13 cellular contexts compared by ENCODE assay signal in the genomic region with DNA sequence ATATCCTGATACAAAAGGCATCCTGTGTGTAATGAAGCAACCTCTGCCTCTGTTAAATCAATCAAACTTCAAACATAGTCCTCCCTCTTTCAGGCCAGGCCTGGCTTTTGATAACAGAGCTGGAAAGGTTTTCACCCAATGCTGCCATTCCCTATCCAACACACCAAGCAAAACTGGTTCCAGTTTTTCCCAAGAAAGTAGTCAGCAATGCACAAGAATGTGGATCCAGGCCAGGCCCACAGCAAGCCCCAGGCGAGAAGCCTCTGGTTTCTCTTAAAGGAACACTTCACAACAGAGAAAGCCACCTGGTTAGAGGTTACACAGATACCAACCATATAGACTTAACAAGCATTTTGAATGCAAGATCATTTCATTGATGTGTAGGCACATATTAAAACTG. TPM values are rescaled to one million over a fixed set of nuclear protein-coding genes. Genes with fewer than 3 reads are reported as not detected.
DNase-seq lines count a peak whose midpoint lies in the region; ATAC-seq and TF ChIP-seq lines count a peak whose summit lies in the region.
"Had no signal": no experiment of that assay in that cellular context is flagged by ENCODE, and none has a peak within 500 bp of the region (broad histone marks: within the 10 kb centered on the region; RNA-seq: fewer than 3 reads in every experiment).

No MANE protein-coding gene starts in this region.

- no peaks in the 10 kb centered on the region for H3K79me2 ChIP-seq in mesendoderm (ENCODE audit: control insufficient read depth, insufficient read depth, low read length)

- WGBS in mesendoderm (ENCODE audit: extremely low coverage, insufficient coverage, low lambda C conversion rate), result no CpG with 5 or more reads among the region's 1 CpG

- peaks cover 2% of the 10 kb centered on the region for H3K79me1 ChIP-seq in mesendoderm (ENCODE audit: low read length)

- H3K23ac ChIP-seq in mesendoderm (ENCODE audit: low read length), result no peak overlapping the region

- DNase-seq in NCI-H748 (lab: John Stamatoyannopoulos, UW; ENCODE audit: unreplicated experiment) (peak; percentile 51), NCI-H748 treated with DMSO at 0.1 percent for 48 hours (lab: John Stamatoyannopoulos, UW) (no peak), astrocyte of the cerebellum (ENCODE audit: low read depth) (peak; percentile 59), mesendoderm (peak; percentile 56), ACHN (no peak), T1000 (lab: John Stamatoyannopoulos, UW) (no peak)
- DNase-seq: activated CD4-positive, alpha-beta T cell treated with anti-CD3 and anti-CD28 coated beads, Interleukin-2, amount 50 U/mL, for 1 hour; activated T-cell treated with anti-CD3 and anti-CD28 coated beads, Interleukin-2, amount 50 U/mL, for 1 hour; NCI-H2081 had no signal

- H2BK5ac ChIP-seq in mesendoderm (ENCODE audit: low read length), result no peak overlapping the region

- H4K5ac ChIP-seq in mesendoderm (ENCODE audit: low read length), result no peak overlapping the region

- H4K8ac ChIP-seq in mesendoderm (ENCODE audit: low read depth, low read length), result no peak overlapping the region

- no peak overlapping the region for H2AK5ac ChIP-seq in mesendoderm (ENCODE audit: low read length)

- H3K27ac ChIP-seq in mesendoderm (ENCODE audit: low read depth, low read length), result no peak overlapping the region
- H3K27ac ChIP-seq: hepatocyte, suprapubic skin had no signal

- peak overlapping the region; percentile 8 for H3K9ac ChIP-seq in mesendoderm (ENCODE audit: low read length)

- no peak for ATAC-seq in HG03196 (IDR thresholded peaks at IDR 0.05; ENCODE audit: unreplicated experiment)
- no peak for ATAC-seq in HG03025 (IDR thresholded peaks at IDR 0.05; ENCODE audit: low FRiP score, unreplicated experiment)

- H3K36me3 ChIP-seq in mesendoderm (ENCODE audit: control insufficient read depth, insufficient read depth, low read length), result no peaks in the 10 kb centered on the region
- H3K36me3 ChIP-seq: suprapubic skin had no signal

- no peak overlapping the region for H3K4me2 ChIP-seq in mesendoderm (ENCODE audit: low read length)
- H3K4me2 ChIP-seq: hepatocyte had no signal

- no peak for TF ChIP-seq CTCF in astrocyte of the cerebellum (IDR thresholded peaks at IDR 0.05; ENCODE audit: low read depth, low read length, missing control alignments)

- no peak overlapping the region for H2BK120ac ChIP-seq in mesendoderm (ENCODE audit: low read depth, low read length)

- in situ Hi-C loops in astrocyte of the cerebellum (cut with HindIII; ENCODE audit: low sequenced_read_pairs), result no loop called here
- in situ Hi-C loops in ACHN (cut with HindIII; ENCODE audit: low pct_ligation_motif_present, low pct_unique_long_range_greater_than_20kb, low sequenced_read_pairs), result no loop called here

- H3K18ac ChIP-seq in mesendoderm (ENCODE audit: low read length), result no peak overlapping the region

- no peak overlapping the region for H3K4me3 ChIP-seq in astrocyte of the cerebellum (ENCODE audit: low read depth, low read length)
- H3K4me3 ChIP-seq in mesendoderm (ENCODE audit: low read length), result no peak overlapping the region
- H3K4me3 ChIP-seq: hepatocyte, suprapubic skin had no signal

- H2BK15ac ChIP-seq in mesendoderm (replicated peaks; ENCODE audit: low read depth), result no peak overlapping the region

- H3K56ac ChIP-seq in mesendoderm (ENCODE audit: low read length), result no peak overlapping the region

- H3K27me3 ChIP-seq in mesendoderm (ENCODE audit: insufficient read depth, low read length, poor library complexity), result no peaks in the 10 kb centered on the region

- peaks cover 21% of the 10 kb centered on the region for H3K4me1 ChIP-seq in mesendoderm (ENCODE audit: control insufficient read depth, low read depth, low read length)

- H3K4ac ChIP-seq in mesendoderm (ENCODE audit: low read depth, low read length), result no peak overlapping the region

RNA-seq across cellular contexts. Expression of a gene that starts 3.1 kb away (rescaled TPM):
- 1.5 TPM for polyA plus RNA-seq in mesendoderm (2013, experiment 1 of 2)
- polyA plus RNA-seq in mesendoderm (2013, experiment 2 of 2), result 1.7 TPM

RNA-seq across cellular contexts. Expression of a gene that starts 49.2 kb away (rescaled TPM):
- 18.4 TPM for polyA plus RNA-seq in mesendoderm (2013, experiment 1 of 2)
- polyA plus RNA-seq in mesendoderm (2013, experiment 2 of 2), result 17.4 TPM

Comparison
In these comparisons a context has a peak if more than half of its experiments do, and no peak if none do; other contexts are left out.
1. DNase-seq: peak in NCI-H748 (single experiment), astrocyte of the cerebellum (single experiment) and mesendoderm (single experiment); none in NCI-H748 treated with DMSO at 0.1 percent for 48 hours (single experiment), ACHN (single experiment) and T1000 (single experiment).